ENCODE assay signal across 26 cellular contexts in genomic region chr7:64099656-64100531, GRCh38. TPM values are rescaled to one million over a fixed set of nuclear protein-coding genes. Genes with fewer than 3 reads are reported as not detected.
"Had no signal": no experiment of that assay in that cellular context is flagged by ENCODE, and none has a peak within 500 bp of the region (broad histone marks: within the 10 kb centered on the region; RNA-seq: fewer than 3 reads in every experiment).

No MANE protein-coding gene starts in this region.

- H3K27ac ChIP-seq: body of pancreas, coronary artery, dorsolateral prefrontal cortex, neural progenitor cell, tibial nerve had no signal

- H3K4me1 ChIP-seq: body of pancreas, neural progenitor cell, tibial nerve had no signal

- H3K27me3 ChIP-seq: body of pancreas, neural progenitor cell, tibial nerve had no signal

- ATAC-seq: activated CD8-positive, alpha-beta T cell treated with anti-CD3 and anti-CD28 coated beads for 36 hours; body of pancreas; effector memory CD8-positive, alpha-beta T cell; left cardiac atrium; natural killer cell; sciatic nerve; stimulated activated memory B cell treated with anti-CD40 and anti-IgM and Interleukin-4, amounts not matched to agents 10 μg/mL and 1 μg/mL and 100 μg/mL, for 72 hours; stimulated activated naive CD8-positive, alpha-beta T cell treated with anti-CD3 and anti-CD28 coated beads, Interleukin-15, amount 100 ng/mL, for 72 hours had no signal

- H3K36me3 ChIP-seq: neural progenitor cell, tibial nerve had no signal

- H3K4me3 ChIP-seq: body of pancreas, coronary artery, dorsolateral prefrontal cortex, neural progenitor cell, tibial nerve had no signal

- DNase-seq: activated B cell treated with CpG ODN at 0.5 μM for 24 hours; activated CD4-positive, alpha-beta T cell treated with anti-CD3 and anti-CD28 coated beads, Interleukin-2, amount 50 U/mL, for 1 hour; activated CD8-positive, alpha-beta T cell treated with anti-CD3 and anti-CD28 coated beads for 36 hours; activated naive CD4-positive, alpha-beta T cell treated with Interleukin-2 at 50 U/mL for 16 hours; activated T-cell treated with anti-CD3 and anti-CD28 coated beads, Interleukin-2, amount 50 U/mL, for 48 hours; anterior cingulate cortex; body of pancreas; cerebellar nuclear complex; effector memory CD8-positive, alpha-beta T cell; erythroblast; hippocampal formation; left cardiac atrium; natural killer cell; occipital lobe; small intestine; stimulated activated CD4-positive, alpha-beta T cell treated with anti-CD3 and anti-CD28 coated beads, Interleukin-1b, Interleukin-23, amount 100 ng/mL, for 48 hours; stimulated activated CD4-positive, alpha-beta T cell treated with anti-CD3 and anti-CD28 coated beads, Interleukin-4, amount 100 ng/mL, for 4 hours; stimulated activated CD8-positive, alpha-beta memory T cell treated with anti-CD3 and anti-CD28 coated beads, Interleukin-4, amount 100 ng/mL, for 48 hours; stimulated activated naive CD8-positive, alpha-beta T cell treated with anti-CD3 and anti-CD28 coated beads, Interleukin-15, amount 100 ng/mL, for 72 hours; T-helper 1 cell had no signal

RNA-seq across cellular contexts. Expression of gene ZNF727, which starts 54.7 kb away (rescaled TPM):
- total RNA-seq: activated CD8-positive, alpha-beta T cell treated with anti-CD3 and anti-CD28 coated beads for 36 hours had no signal
